In the genomic region with DNA sequence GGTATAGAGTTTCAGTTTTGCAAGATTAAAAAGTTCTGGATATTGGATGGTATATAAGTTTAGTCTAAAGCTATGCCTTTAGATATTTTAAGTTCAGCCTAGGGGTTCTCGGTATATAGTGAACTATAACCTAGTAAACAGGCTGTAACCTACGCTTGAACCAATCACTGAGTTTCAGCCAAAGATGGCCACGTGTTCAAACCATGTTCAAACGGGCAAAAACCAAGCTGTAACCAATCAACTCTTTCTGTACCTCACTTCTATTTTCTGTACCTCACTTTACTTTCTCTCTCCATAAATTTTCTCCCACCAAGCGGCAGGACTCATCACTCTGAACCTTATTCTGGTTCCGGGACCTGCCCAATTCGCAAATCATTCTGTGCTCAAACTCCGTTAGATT, we compare ENCODE assay signal across 8 cellular contexts. TPM values are rescaled to one million over a fixed set of nuclear protein-coding genes. Genes with fewer than 3 reads are reported as not detected.
DNase-seq lines count a peak whose midpoint lies in the region; ATAC-seq and TF ChIP-seq lines count a peak whose summit lies in the region.

No MANE protein-coding gene starts in this region.

- H3K9me3 Mint-ChIP-seq in T-helper 2 cell treated with Interferon-gamma antibody and Interleukin-4, amounts not matched to agents 5 μg/mL and 100 μg/mL, for 36 hours: peaks cover 32% of the 10 kb centered on the region
- peaks cover 13 to 17% of the 10 kb centered on the region in 2 donors for H3K9me3 Mint-ChIP-seq in stimulated activated naive CD8-positive, alpha-beta T cell treated with anti-CD3 and anti-CD28 coated beads, Interleukin-15, amount 100 ng/mL, for 72 hours
- peaks cover 15% of the 10 kb centered on the region for H3K9me3 Mint-ChIP-seq in progenitor cell of endocrine pancreas (ENCODE audit: low read depth)

- no peaks in the 10 kb centered on the region for H3K27me3 Mint-ChIP-seq in T-helper 2 cell treated with Interferon-gamma antibody and Interleukin-4, amounts not matched to agents 5 μg/mL and 100 μg/mL, for 36 hours (ENCODE audit: low read depth)
- H3K27me3 Mint-ChIP-seq in stimulated activated naive CD8-positive, alpha-beta T cell treated with anti-CD3 and anti-CD28 coated beads, Interleukin-15, amount 100 ng/mL, for 72 hours: no peaks in the 10 kb centered on the region
- no peaks in the 10 kb centered on the region for H3K27me3 Mint-ChIP-seq in progenitor cell of endocrine pancreas

- H3K9me2 ChIP-seq in SK-N-SH: no peaks in the 10 kb centered on the region

- H4K20me1 ChIP-seq in SK-N-SH (ENCODE audit: insufficient read depth): no peaks in the 10 kb centered on the region

- no peak for TF ChIP-seq EP300 in SK-N-SH (IDR thresholded peaks at IDR 0.05; ENCODE audit: borderline replicate concordance in 1 of 2, low read depth in 1 of 2, low read length in 1 of 2)

- ATAC-seq in SK-N-SH treated with all-trans-retinoic acid at 6 μM for 48 hours (no peak), foreskin keratinocyte (no peak), GM21526 (IDR thresholded peaks at IDR 0.05; ENCODE audit: low FRiP score, unreplicated experiment) (no peak)
- no peak for ATAC-seq in stimulated activated naive CD8-positive, alpha-beta T cell treated with anti-CD3 and anti-CD28 coated beads, Interleukin-15, amount 100 ng/mL, for 72 hours

- WGBS in SK-N-SH (ENCODE audit: low lambda C conversion rate): 91% methylated on average over 8 of the region's 8 CpGs

- CTCF ChIA-PET in SK-N-SH (lab: Yijun Ruan, JAX): interaction anchor here (1.0 to 2.3 kb wide), 7 partner anchors 20 to 101 kb away, joined by 5 to 19 read pairs (median 5); a partner anchor contains a TSS

- peak overlapping the region; percentile 94 for H3K4me3 Mint-ChIP-seq in T-helper 2 cell treated with Interferon-gamma antibody and Interleukin-4, amounts not matched to agents 5 μg/mL and 100 μg/mL, for 36 hours
- peak overlapping the region; percentile 98 to 99 for H3K4me3 Mint-ChIP-seq in stimulated activated naive CD8-positive, alpha-beta T cell treated with anti-CD3 and anti-CD28 coated beads, Interleukin-15, amount 100 ng/mL, for 72 hours
- no peak overlapping the region for H3K4me3 Mint-ChIP-seq in progenitor cell of endocrine pancreas (ENCODE audit: low read depth)

- peaks cover 27% of the 10 kb centered on the region for H3K4me1 Mint-ChIP-seq in T-helper 2 cell treated with Interferon-gamma antibody and Interleukin-4, amounts not matched to agents 5 μg/mL and 100 μg/mL, for 36 hours (ENCODE audit: low read depth)
- H3K4me1 Mint-ChIP-seq in stimulated activated naive CD8-positive, alpha-beta T cell treated with anti-CD3 and anti-CD28 coated beads, Interleukin-15, amount 100 ng/mL, for 72 hours: peaks cover 60% of the 10 kb centered on the region
- peaks cover 2% of the 10 kb centered on the region for H3K4me1 Mint-ChIP-seq in progenitor cell of endocrine pancreas (ENCODE audit: low read depth)

- peaks cover 46% of the 10 kb centered on the region for H3K36me3 Mint-ChIP-seq in T-helper 2 cell treated with Interferon-gamma antibody and Interleukin-4, amounts not matched to agents 5 μg/mL and 100 μg/mL, for 36 hours (ENCODE audit: low read depth)
- H3K36me3 Mint-ChIP-seq in progenitor cell of endocrine pancreas (ENCODE audit: insufficient read depth): peaks cover 11% of the 10 kb centered on the region

- peaks cover 54% of the 10 kb centered on the region for H3K79me2 ChIP-seq in SK-N-SH (ENCODE audit: insufficient read depth)

- peaks cover 0 to 25% of the 10 kb centered on the region in 2 experiments for H3K36me3 ChIP-seq in SK-N-SH (replicated peaks in 1 of 2; ENCODE audit: control insufficient read depth in 1 of 2, insufficient read depth in 2 of 2, low read length in 1 of 2)

- DNase-seq in SK-N-SH (no peak), foreskin keratinocyte (no peak), progenitor cell of endocrine pancreas (ENCODE audit: low spot score, unreplicated experiment) (no peak)
- no peak for DNase-seq in T-helper 2 cell treated with Interferon-gamma antibody and Interleukin-4, amounts not matched to agents 5 μg/mL and 100 μg/mL, for 36 hours (ENCODE audit: low spot score)
- no peak for DNase-seq in stimulated activated naive CD8-positive, alpha-beta T cell treated with anti-CD3 and anti-CD28 coated beads, Interleukin-15, amount 100 ng/mL, for 72 hours
- DNase-seq in activated CD4-positive, CD25-positive, alpha-beta regulatory T cell (lab: John Stamatoyannopoulos, UW): no peak

- H3K27me3 ChIP-seq in SK-N-SH (ENCODE audit: insufficient read depth) (no peaks in the 10 kb centered on the region), foreskin keratinocyte (no peaks in the 10 kb centered on the region)

- H3K4me2 ChIP-seq in SK-N-SH: peak overlapping the region; percentile 77

- H3K4me1 ChIP-seq in SK-N-SH (ENCODE audit: control insufficient read depth in 1 of 2, insufficient read depth in 2 of 2, low read depth in 1 of 2, low read length in 1 of 2) (peaks cover 4 to 6% of the 10 kb centered on the region in 2 experiments; a peak in 3 of 4 replicates), foreskin keratinocyte (peaks cover 9% of the 10 kb centered on the region)

- H3K9ac ChIP-seq in SK-N-SH: peak overlapping the region; percentile 96; the same call in 1 of the 2 replicates

- H3K27ac Mint-ChIP-seq in T-helper 2 cell treated with Interferon-gamma antibody and Interleukin-4, amounts not matched to agents 5 μg/mL and 100 μg/mL, for 36 hours: peak overlapping the region; percentile 98
- H3K27ac Mint-ChIP-seq in stimulated activated naive CD8-positive, alpha-beta T cell treated with anti-CD3 and anti-CD28 coated beads, Interleukin-15, amount 100 ng/mL, for 72 hours: peak overlapping the region; percentile 4 to 81
- no peak overlapping the region for H3K27ac Mint-ChIP-seq in progenitor cell of endocrine pancreas

- peak overlapping the region; percentile 66 to 69 for H3K4me3 ChIP-seq in SK-N-SH (ENCODE audit: low read depth in 2 of 2, low read length in 1 of 2)

- no peaks in the 10 kb centered on the region for H3K9me3 ChIP-seq in SK-N-SH

- H2AFZ ChIP-seq in SK-N-SH (ENCODE audit: low read depth): no peak overlapping the region

- no peak for TF ChIP-seq CTCF in SK-N-SH (IDR thresholded peaks at IDR 0.05)
- no peak for TF ChIP-seq CTCF in foreskin keratinocyte (conservative IDR thresholded peaks at IDR 0.05)
- TF ChIP-seq CTCF in progenitor cell of endocrine pancreas (IDR thresholded peaks at IDR 0.05; ENCODE audit: unreplicated experiment): no peak

- H3K27ac ChIP-seq in SK-N-SH (ENCODE audit: low read depth in 2 of 2, low read length in 1 of 2) (peak overlapping the region; percentile 98 to 99), foreskin keratinocyte (peak overlapping the region; percentile 81)

- peaks cover 20% of the 10 kb centered on the region for H3F3A ChIP-seq in SK-N-SH (replicated peaks; ENCODE audit: insufficient read depth)

- no peak for TF ChIP-seq RAD21 in SK-N-SH (IDR thresholded peaks at IDR 0.05; ENCODE audit: low read length)

- POLR2A ChIA-PET in SK-N-SH (lab: Yijun Ruan, JAX): interaction anchor here (1.2 to 2.0 kb wide), 2 partner anchors 38 to 134 kb away, joined by 9 to 21 read pairs; a partner anchor contains a TSS

TF ChIP-seq in SK-N-SH, 30 proteins besides CTCF, POLR2A, EP300 and RAD21 (continues in another document):
- TF ChIP-seq JUND (IDR thresholded peaks at IDR 0.05) (no peak), GATA2 (CRISPR knock-in tag; IDR thresholded peaks at IDR 0.05) (no peak), SMC3 (IDR thresholded peaks at IDR 0.05; ENCODE audit: low read depth, low read length) (no peak), RFX5 (IDR thresholded peaks at IDR 0.05; ENCODE audit: low read length) (no peak), FOSL2 (IDR thresholded peaks at IDR 0.05; ENCODE audit: borderline replicate concordance, low read depth) (no peak), NRF1 (IDR thresholded peaks at IDR 0.05; ENCODE audit: low read depth, low read length) (no peak), GABPA (IDR thresholded peaks at IDR 0.05; ENCODE audit: low read depth) (no peak), POLR2AphosphoS5 (IDR thresholded peaks at IDR 0.05; ENCODE audit: low read depth, low read length) (no peak), ELF1 (IDR thresholded peaks at IDR 0.05) (no peak), TAF1 (IDR thresholded peaks at IDR 0.05; ENCODE audit: borderline replicate concordance, low read depth, low read length) (no peak), RCOR1 (IDR thresholded peaks at IDR 0.05; ENCODE audit: low read length) (no peak)

TF ChIP-seq in SK-N-SH treated with all-trans-retinoic acid at 6 μM for 48 hours, 23 proteins besides CTCF, POLR2A, EP300 and RAD21 (continues in another document):
- no peak for TF ChIP-seq TOX (CRISPR knock-in tag; IDR thresholded peaks at IDR 0.05; ENCODE audit: borderline replicate concordance)
- TF ChIP-seq, protein P1, sequence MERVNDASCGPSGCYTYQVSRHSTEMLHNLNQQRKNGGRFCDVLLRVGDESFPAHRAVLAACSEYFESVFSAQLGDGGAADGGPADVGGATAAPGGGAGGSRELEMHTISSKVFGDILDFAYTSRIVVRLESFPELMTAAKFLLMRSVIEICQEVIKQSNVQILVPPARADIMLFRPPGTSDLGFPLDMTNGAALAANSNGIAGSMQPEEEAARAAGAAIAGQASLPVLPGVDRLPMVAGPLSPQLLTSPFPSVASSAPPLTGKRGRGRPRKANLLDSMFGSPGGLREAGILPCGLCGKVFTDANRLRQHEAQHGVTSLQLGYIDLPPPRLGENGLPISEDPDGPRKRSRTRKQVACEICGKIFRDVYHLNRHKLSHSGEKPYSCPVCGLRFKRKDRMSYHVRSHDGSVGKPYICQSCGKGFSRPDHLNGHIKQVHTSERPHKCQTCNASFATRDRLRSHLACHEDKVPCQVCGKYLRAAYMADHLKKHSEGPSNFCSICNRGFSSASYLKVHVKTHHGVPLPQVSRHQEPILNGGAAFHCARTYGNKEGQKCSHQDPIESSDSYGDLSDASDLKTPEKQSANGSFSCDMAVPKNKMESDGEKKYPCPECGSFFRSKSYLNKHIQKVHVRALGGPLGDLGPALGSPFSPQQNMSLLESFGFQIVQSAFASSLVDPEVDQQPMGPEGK (CRISPR knock-in tag; IDR thresholded peaks at IDR 0.05; ENCODE audit: borderline replicate concordance): no peak

RNA-seq across cellular contexts. Expression of a gene that starts 1.4 kb away (rescaled TPM):
- polyA plus RNA-seq in SK-N-SH (2012; rRNA removed): 68.5 and 94.6 TPM in 2 replicates
- 88.9 and 103 TPM in 2 replicates for polyA plus RNA-seq in SK-N-SH (2012; cell fraction: cytosol; rRNA removed)
- 22.3 and 35.3 TPM in 2 replicates for polyA plus RNA-seq in SK-N-SH (2012; cell fraction: nucleus; rRNA removed)
- 67.4 and 90.6 TPM in 2 replicates for total RNA-seq in foreskin keratinocyte
- 76.3 and 94.6 TPM in 2 replicates for polyA plus RNA-seq in foreskin keratinocyte
- total RNA-seq in progenitor cell of endocrine pancreas: 28.7 and 30.9 TPM in 2 replicates

RNA-seq across cellular contexts. Expression of a gene that starts 20.6 kb away (rescaled TPM):
- polyA plus RNA-seq in SK-N-SH (2012; rRNA removed): not detected in 2 replicates
- not detected in 2 replicates for polyA plus RNA-seq in SK-N-SH (2012; cell fraction: cytosol; rRNA removed)
- not detected in 2 replicates for polyA plus RNA-seq in SK-N-SH (2012; cell fraction: nucleus; rRNA removed)
- 0.24 and 0.32 TPM in 2 replicates for total RNA-seq in foreskin keratinocyte
- polyA plus RNA-seq in foreskin keratinocyte: 0.06 and 0.09 TPM in 2 replicates
- total RNA-seq in progenitor cell of endocrine pancreas: 0.02 TPM in 1 of 2 replicates, not detected in the other

RNA-seq across cellular contexts. Expression of a gene that starts 37.9 kb away (rescaled TPM):
- polyA plus RNA-seq in SK-N-SH (2012; rRNA removed) (7.4 and 9.1 TPM in 2 replicates), foreskin keratinocyte (47.3 and 54.5 TPM in 2 replicates)
- 16.7 and 33.6 TPM in 2 replicates for polyA plus RNA-seq in SK-N-SH (2012; cell fraction: cytosol; rRNA removed)
- polyA plus RNA-seq in SK-N-SH (2012; cell fraction: nucleus; rRNA removed): 1.3 and 2.8 TPM in 2 replicates
- total RNA-seq in foreskin keratinocyte (41.8 and 44.9 TPM in 2 replicates), progenitor cell of endocrine pancreas (20.8 and 22.4 TPM in 2 replicates)
